Comparison of ENCODE assay signal across 8 cellular contexts in the genomic region with DNA sequence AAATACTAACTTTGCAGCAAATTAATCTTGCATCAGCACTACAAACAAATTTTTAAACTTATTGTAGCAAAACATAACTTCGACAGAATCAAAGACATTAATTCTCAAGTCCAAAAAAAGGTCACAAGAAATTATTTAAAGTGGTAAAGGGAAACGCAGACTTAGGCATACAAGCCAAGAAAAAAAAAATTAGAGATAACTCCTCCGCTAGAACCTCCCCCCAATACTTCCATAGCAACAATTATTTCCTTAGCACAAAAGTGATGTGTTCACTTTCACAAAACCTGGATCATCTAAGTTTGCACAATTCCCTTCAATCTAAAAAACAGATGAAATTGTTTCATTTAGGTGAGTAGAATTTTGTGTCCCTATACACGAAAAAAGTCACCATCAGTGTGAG. TPM values are rescaled to one million over a fixed set of nuclear protein-coding genes. Genes with fewer than 3 reads are reported as not detected.
DNase-seq lines count a peak whose midpoint lies in the region; ATAC-seq and TF ChIP-seq lines count a peak whose summit lies in the region.

No MANE protein-coding gene starts in this region.

- H3K36me3 Mint-ChIP-seq in nephron progenitor cell (ENCODE audit: low read depth): peaks cover 13% of the 10 kb centered on the region

- no peaks in the 10 kb centered on the region for H3K9me3 ChIP-seq in BE2C
- H3K9me3 ChIP-seq in Karpas-422 (ENCODE audit: low read length): no peaks in the 10 kb centered on the region
- no peaks in the 10 kb centered on the region for H3K9me3 ChIP-seq in duodenal mucosa (ENCODE audit: control insufficient read depth in 1 of 2, low read length in 2 of 2)

- no peaks in the 10 kb centered on the region for H3K4me1 ChIP-seq in BE2C
- H3K4me1 ChIP-seq in Karpas-422 (ENCODE audit: low read length): peaks cover 24% of the 10 kb centered on the region
- H3K4me1 ChIP-seq in duodenal mucosa (ENCODE audit: control insufficient read depth in 1 of 2, insufficient read depth in 2 of 2, low read length in 2 of 2): peaks cover 13 to 31% of the 10 kb centered on the region in 2 donors

- 0 out of 2 replicates have a peak overlapping the region, but pooled peaks have one; percentile 91 for H2AFZ ChIP-seq in Karpas-422 (ENCODE audit: low read length)

- no peak overlapping the region for H3K27ac Mint-ChIP-seq in nephron progenitor cell

- H3K4me2 ChIP-seq in Karpas-422 (ENCODE audit: low read depth, low read length, poor library complexity, severe bottlenecking): peak overlapping the region; percentile 95

- no peaks in the 10 kb centered on the region for H3K9me2 ChIP-seq in Karpas-422 (replicated peaks; ENCODE audit: insufficient read depth, low read length)

- no peaks in the 10 kb centered on the region for H3K36me3 ChIP-seq in BE2C
- H3K36me3 ChIP-seq in Karpas-422 (ENCODE audit: insufficient read depth, low read length): peaks cover 17% of the 10 kb centered on the region; the same call in 1 of the 2 replicates
- no peaks in the 10 kb centered on the region for H3K36me3 ChIP-seq in duodenal mucosa (ENCODE audit: control insufficient read depth in 1 of 2, insufficient read depth in 2 of 2, low read length in 2 of 2)

- H3K4me3 ChIP-seq in BE2C (ENCODE audit: low read depth, low read length): peak overlapping the region; percentile 98
- peak overlapping the region; percentile 80 for H3K4me3 ChIP-seq in Karpas-422 (ENCODE audit: low read length)
- H3K4me3 ChIP-seq in duodenal mucosa (ENCODE audit: low read depth in 1 of 2, low read length in 2 of 2): peak overlapping the region; percentile 94 to 98

- H3K9ac ChIP-seq in Karpas-422 (ENCODE audit: low read length) (peak overlapping the region; percentile 96), duodenal mucosa (ENCODE audit: low read depth in 1 of 2, low read length in 2 of 2) (peak overlapping the region; percentile 98 to 99)

- H3K9me3 Mint-ChIP-seq in nephron progenitor cell: no peaks in the 10 kb centered on the region

- no peak for DNase-seq in BE2C
- DNase-seq in Karpas-422: peak; percentile 73
- no peak for DNase-seq in nephron progenitor cell
- DNase-seq in NCI-H1105 treated with DMSO at 0.1 percent for 48 hours (lab: John Stamatoyannopoulos, UW): no peak
- no peak for DNase-seq in NCI-H1048 (lab: John Stamatoyannopoulos, UW)
- DNase-seq in SW 1271 (lab: John Stamatoyannopoulos, UW): no peak

- H3K4me3 Mint-ChIP-seq in nephron progenitor cell: peak overlapping the region; percentile 99

- no peaks in the 10 kb centered on the region for H4K20me1 ChIP-seq in Karpas-422 (ENCODE audit: insufficient read depth, low read depth, low read length)

- peaks cover 58% of the 10 kb centered on the region for H3K79me2 ChIP-seq in Karpas-422 (ENCODE audit: low read length)

- H3K4me1 Mint-ChIP-seq in nephron progenitor cell: peaks cover 24% of the 10 kb centered on the region

- H3K27me3 ChIP-seq in BE2C (no peaks in the 10 kb centered on the region), Karpas-422 (ENCODE audit: low read length) (no peaks in the 10 kb centered on the region), duodenal mucosa (ENCODE audit: control insufficient read depth in 1 of 2, insufficient read depth in 2 of 2, low read length in 2 of 2) (no peaks in the 10 kb centered on the region)

- ATAC-seq in GM18858 (IDR thresholded peaks at IDR 0.05; ENCODE audit: unreplicated experiment): no peak

- peaks cover 9% of the 10 kb centered on the region for H3K27me3 Mint-ChIP-seq in nephron progenitor cell (ENCODE audit: low read depth, poor library complexity)

- no peak for TF ChIP-seq CTCF in BE2C (IDR thresholded peaks at IDR 0.05; ENCODE audit: low read depth, low read length)
- no peak for TF ChIP-seq CTCF in nephron progenitor cell (IDR thresholded peaks at IDR 0.05)

- H3K27ac ChIP-seq in Karpas-422 (ENCODE audit: low read length) (peak overlapping the region; percentile 54), duodenal mucosa (ENCODE audit: low read depth, low read length) (no peak overlapping the region)

RNA-seq across cellular contexts. Expression of a gene that starts 1.1 kb away (rescaled TPM):
- polyA plus RNA-seq in BE2C (2012; ENCODE audit: insufficient read depth, insufficient read length, low read depth): 133 TPM
- total RNA-seq in Karpas-422 (2014; rRNA removed; shearing (Covaris generic); ENCODE audit: low replicate concordance): 113 and 131 TPM in 2 replicates
